In the genomic region with DNA sequence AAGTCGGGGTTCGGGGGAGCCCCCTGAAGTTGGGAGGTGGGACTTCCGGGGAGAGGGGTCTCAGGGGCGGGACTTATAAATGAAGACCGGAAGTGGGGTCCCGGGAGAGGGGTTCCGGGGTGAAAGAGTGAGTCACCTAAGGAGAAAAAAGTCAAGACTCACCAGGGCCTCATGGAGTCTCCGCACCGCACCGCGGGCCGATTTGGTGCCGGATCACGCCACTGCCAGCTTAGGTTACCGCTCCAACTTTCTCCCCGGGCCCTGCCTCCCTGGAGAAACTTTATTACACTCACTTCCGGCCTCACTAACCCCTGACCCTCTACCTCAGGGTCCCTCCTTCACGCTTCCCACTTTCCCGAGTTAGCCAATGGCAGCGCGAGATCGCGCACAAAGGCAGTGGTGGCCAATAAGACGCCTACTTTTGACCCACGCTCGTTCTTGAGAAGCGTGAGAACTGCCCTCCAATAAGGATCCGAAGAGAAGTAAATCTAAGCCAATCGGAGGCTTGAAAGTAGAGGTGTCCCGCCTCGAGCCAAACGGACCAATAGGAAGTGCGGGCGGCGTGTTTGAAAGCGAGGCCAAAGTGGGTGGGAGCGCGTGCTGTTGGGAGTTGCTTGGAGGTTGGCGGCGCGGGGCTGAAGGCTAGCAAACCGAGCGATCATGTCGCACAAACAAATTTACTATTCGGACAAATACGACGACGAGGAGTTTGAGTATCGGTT, we compare ENCODE assay signal across 1 cellular context.
TF ChIP-seq lines count a peak whose summit lies in the region.

CKS1B (plus strand) TSS at position 596 of the 722 bp plus-strand sequence; CDS start at position 661, 65 bp downstream.

TF ChIP-seq in HepG2, 621 proteins besides CTCF, POLR2A, EP300 and RAD21 (continued from another document and continues in another):
- no peak for TF ChIP-seq RNF219 (CRISPR knock-in tag; IDR thresholded peaks at IDR 0.05)
- no peak for TF ChIP-seq TAF15 (IDR thresholded peaks at IDR 0.05; ENCODE audit: low read depth, low read length, poor library complexity, severe bottlenecking)
- TF ChIP-seq NBN (conservative IDR thresholded peaks at IDR 0.05) = no peak
- TF ChIP-seq, protein P1, sequence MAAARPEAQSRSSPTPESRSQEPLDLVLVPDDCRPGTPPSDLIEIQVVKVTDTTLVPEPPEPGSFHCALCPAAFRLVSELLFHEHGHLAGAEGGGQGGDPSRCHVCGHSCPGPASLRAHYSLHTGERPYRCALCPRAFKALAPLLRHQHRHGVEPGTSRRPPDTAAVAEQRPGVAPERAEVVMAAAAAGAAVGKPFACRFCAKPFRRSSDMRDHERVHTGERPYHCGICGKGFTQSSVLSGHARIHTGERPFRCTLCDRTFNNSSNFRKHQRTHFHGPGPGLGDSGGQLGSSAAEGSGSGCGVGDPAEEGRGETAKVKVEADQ (CRISPR knock-in tag; IDR thresholded peaks at IDR 0.05; ENCODE audit: borderline replicate concordance) = no peak
- no peak for TF ChIP-seq HNRNPH1 (optimal IDR thresholded peaks at IDR 0.05; ENCODE audit: low read depth, low read length)
- no peak for TF ChIP-seq ZNF597 (CRISPR knock-in tag; IDR thresholded peaks at IDR 0.05)
- TF ChIP-seq, protein P2, sequence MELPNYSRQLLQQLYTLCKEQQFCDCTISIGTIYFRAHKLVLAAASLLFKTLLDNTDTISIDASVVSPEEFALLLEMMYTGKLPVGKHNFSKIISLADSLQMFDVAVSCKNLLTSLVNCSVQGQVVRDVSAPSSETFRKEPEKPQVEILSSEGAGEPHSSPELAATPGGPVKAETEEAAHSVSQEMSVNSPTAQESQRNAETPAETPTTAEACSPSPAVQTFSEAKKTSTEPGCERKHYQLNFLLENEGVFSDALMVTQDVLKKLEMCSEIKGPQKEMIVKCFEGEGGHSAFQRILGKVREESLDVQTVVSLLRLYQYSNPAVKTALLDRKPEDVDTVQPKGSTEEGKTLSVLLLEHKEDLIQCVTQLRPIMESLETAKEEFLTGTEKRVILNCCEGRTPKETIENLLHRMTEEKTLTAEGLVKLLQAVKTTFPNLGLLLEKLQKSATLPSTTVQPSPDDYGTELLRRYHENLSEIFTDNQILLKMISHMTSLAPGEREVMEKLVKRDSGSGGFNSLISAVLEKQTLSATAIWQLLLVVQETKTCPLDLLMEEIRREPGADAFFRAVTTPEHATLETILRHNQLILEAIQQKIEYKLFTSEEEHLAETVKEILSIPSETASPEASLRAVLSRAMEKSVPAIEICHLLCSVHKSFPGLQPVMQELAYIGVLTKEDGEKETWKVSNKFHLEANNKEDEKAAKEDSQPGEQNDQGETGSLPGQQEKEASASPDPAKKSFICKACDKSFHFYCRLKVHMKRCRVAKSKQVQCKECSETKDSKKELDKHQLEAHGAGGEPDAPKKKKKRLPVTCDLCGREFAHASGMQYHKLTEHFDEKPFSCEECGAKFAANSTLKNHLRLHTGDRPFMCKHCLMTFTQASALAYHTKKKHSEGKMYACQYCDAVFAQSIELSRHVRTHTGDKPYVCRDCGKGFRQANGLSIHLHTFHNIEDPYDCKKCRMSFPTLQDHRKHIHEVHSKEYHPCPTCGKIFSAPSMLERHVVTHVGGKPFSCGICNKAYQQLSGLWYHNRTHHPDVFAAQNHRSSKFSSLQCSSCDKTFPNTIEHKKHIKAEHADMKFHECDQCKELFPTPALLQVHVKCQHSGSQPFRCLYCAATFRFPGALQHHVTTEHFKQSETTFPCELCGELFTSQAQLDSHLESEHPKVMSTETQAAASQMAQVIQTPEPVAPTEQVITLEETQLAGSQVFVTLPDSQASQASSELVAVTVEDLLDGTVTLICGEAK (IDR thresholded peaks at IDR 0.05) = peak; percentile 94
- TF ChIP-seq, protein P2 (CRISPR knock-in tag; IDR thresholded peaks at IDR 0.05) = peak; percentile 99
- TF ChIP-seq, protein P3, sequence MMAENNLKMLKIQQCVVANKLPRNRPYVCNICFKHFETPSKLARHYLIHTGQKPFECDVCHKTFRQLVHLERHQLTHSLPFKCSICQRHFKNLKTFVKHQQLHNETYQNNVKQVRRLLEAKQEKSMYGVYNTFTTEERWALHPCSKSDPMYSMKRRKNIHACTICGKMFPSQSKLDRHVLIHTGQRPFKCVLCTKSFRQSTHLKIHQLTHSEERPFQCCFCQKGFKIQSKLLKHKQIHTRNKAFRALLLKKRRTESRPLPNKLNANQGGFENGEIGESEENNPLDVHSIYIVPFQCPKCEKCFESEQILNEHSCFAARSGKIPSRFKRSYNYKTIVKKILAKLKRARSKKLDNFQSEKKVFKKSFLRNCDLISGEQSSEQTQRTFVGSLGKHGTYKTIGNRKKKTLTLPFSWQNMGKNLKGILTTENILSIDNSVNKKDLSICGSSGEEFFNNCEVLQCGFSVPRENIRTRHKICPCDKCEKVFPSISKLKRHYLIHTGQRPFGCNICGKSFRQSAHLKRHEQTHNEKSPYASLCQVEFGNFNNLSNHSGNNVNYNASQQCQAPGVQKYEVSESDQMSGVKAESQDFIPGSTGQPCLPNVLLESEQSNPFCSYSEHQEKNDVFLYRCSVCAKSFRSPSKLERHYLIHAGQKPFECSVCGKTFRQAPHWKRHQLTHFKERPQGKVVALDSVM (CRISPR knock-in tag; IDR thresholded peaks at IDR 0.05) = no peak; the same call in 1 of the 2 replicates
- TF ChIP-seq FOXP1 (IDR thresholded peaks at IDR 0.05) = no peak
- TF ChIP-seq FOXP1 (CRISPR knock-in tag; IDR thresholded peaks at IDR 0.05) = no peak
- no peak for TF ChIP-seq SRSF4 (IDR thresholded peaks at IDR 0.05; ENCODE audit: low read depth, low read length, poor library complexity, severe bottlenecking)
- no peak; the same call in 1 of the 2 replicates for TF ChIP-seq SOX5 (CRISPR knock-in tag; IDR thresholded peaks at IDR 0.05; ENCODE audit: borderline replicate concordance)
- peak; percentile 87 for TF ChIP-seq ZNF878 (CRISPR knock-in tag; IDR thresholded peaks at IDR 0.05)
- no peak; the same call in 1 of the 2 replicates for TF ChIP-seq ZBTB33 (CRISPR knock-in tag; IDR thresholded peaks at IDR 0.05)
- TF ChIP-seq, protein P4, sequence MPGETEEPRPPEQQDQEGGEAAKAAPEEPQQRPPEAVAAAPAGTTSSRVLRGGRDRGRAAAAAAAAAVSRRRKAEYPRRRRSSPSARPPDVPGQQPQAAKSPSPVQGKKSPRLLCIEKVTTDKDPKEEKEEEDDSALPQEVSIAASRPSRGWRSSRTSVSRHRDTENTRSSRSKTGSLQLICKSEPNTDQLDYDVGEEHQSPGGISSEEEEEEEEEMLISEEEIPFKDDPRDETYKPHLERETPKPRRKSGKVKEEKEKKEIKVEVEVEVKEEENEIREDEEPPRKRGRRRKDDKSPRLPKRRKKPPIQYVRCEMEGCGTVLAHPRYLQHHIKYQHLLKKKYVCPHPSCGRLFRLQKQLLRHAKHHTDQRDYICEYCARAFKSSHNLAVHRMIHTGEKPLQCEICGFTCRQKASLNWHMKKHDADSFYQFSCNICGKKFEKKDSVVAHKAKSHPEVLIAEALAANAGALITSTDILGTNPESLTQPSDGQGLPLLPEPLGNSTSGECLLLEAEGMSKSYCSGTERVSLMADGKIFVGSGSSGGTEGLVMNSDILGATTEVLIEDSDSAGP (CRISPR knock-in tag; IDR thresholded peaks at IDR 0.05; ENCODE audit: borderline replicate concordance) = peak; percentile 63; the same call in 1 of the 2 replicates
- TF ChIP-seq KLF13 (CRISPR knock-in tag; IDR thresholded peaks at IDR 0.05) = no peak
- peak; percentile 85; the same call in 1 of the 2 replicates for TF ChIP-seq ZBTB20 (CRISPR knock-in tag; IDR thresholded peaks at IDR 0.05; ENCODE audit: borderline replicate concordance, low read depth)
- no peak for TF ChIP-seq ISX (CRISPR knock-in tag; conservative IDR thresholded peaks at IDR 0.05)
- no peak for TF ChIP-seq ZNF7 (CRISPR knock-in tag; IDR thresholded peaks at IDR 0.05)
- TF ChIP-seq RBM22 (optimal IDR thresholded peaks at IDR 0.05; ENCODE audit: low read length) = no peak
- TF ChIP-seq ZBTB1 (CRISPR knock-in tag; IDR thresholded peaks at IDR 0.05; ENCODE audit: borderline replicate concordance) = no peak
- no peak for TF ChIP-seq ZNF512 (CRISPR knock-in tag; IDR thresholded peaks at IDR 0.05)
- TF ChIP-seq, protein P5, sequence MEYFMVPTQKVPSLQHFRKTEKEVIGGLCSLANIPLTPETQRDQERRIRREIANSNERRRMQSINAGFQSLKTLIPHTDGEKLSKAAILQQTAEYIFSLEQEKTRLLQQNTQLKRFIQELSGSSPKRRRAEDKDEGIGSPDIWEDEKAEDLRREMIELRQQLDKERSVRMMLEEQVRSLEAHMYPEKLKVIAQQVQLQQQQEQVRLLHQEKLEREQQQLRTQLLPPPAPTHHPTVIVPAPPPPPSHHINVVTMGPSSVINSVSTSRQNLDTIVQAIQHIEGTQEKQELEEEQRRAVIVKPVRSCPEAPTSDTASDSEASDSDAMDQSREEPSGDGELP (IDR thresholded peaks at IDR 0.05; ENCODE audit: borderline replicate concordance, low read depth) = no peak
- TF ChIP-seq TBP (CRISPR knock-in tag; IDR thresholded peaks at IDR 0.05) = no peak
